In the genomic region with DNA sequence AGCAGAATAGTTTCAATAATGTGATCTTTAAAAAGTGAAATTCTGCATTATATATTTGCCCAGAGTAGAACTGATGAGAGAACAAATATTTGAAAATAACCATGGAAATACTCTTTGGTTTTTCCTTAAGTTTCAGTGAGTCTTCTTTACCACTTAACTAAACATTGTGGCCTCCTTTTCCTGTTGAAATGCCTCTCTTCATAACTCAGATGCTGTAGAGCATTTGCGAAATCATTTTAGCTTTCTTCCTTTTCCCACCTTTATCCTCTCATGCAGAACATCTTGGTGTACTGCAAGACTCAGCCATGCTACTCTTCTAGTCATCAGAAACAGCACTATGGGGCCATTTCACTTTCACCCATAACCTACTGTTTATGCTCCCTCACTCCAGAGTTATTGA, we compare ENCODE assay signal across 20 cellular contexts. TPM values are rescaled to one million over a fixed set of nuclear protein-coding genes. Genes with fewer than 3 reads are reported as not detected.
DNase-seq lines count a peak whose midpoint lies in the region; ATAC-seq, FAIRE-seq and TF ChIP-seq lines count a peak whose summit lies in the region.
"Had no signal": no experiment of that assay in that cellular context is flagged by ENCODE, and none has a peak within 500 bp of the region (broad histone marks: within the 10 kb centered on the region; RNA-seq: fewer than 3 reads in every experiment).

No MANE protein-coding gene starts in this region.

- H3K4me1 ChIP-seq in astrocyte (ENCODE audit: insufficient read depth, low read length) = no peaks in the 10 kb centered on the region

- H3K4me3 ChIP-seq in astrocyte (ENCODE audit: insufficient read depth, low read depth, low read length) = no peak overlapping the region
- H3K4me3 ChIP-seq: GM23338, SK-N-MC had no signal

- H3K9ac ChIP-seq in astrocyte (ENCODE audit: low read length) = no peak overlapping the region

- peaks cover 3% of the 10 kb centered on the region for H3K4me1 Mint-ChIP-seq in astrocyte (ENCODE audit: low read depth, unreplicated experiment)

- H3K4me2 ChIP-seq in astrocyte (ENCODE audit: low read length) = no peak overlapping the region
- H3K4me2 ChIP-seq: GM23338 had no signal

- H3K9me3 ChIP-seq in astrocyte (ENCODE audit: insufficient read depth, low read depth, low read length) = no peaks in the 10 kb centered on the region

- H2AFZ ChIP-seq in astrocyte (ENCODE audit: low read depth, low read length) = no peak overlapping the region
- H2AFZ ChIP-seq: GM23338 had no signal

- H3K36me3 ChIP-seq in astrocyte (ENCODE audit: insufficient read depth, low read length) = no peaks in the 10 kb centered on the region

- no peak overlapping the region for H3K4me3 Mint-ChIP-seq in astrocyte (ENCODE audit: unreplicated experiment)
- H3K4me3 Mint-ChIP-seq: CD14-positive monocyte, GM23338 had no signal

- H4K20me1 ChIP-seq in astrocyte (ENCODE audit: insufficient read depth, low read length) = peaks cover 5% of the 10 kb centered on the region

- FAIRE-seq in astrocyte (lab: Jason Lieb, UNC) = no peak

- H3K27me3 Mint-ChIP-seq in astrocyte (ENCODE audit: low read depth, unreplicated experiment) = no peaks in the 10 kb centered on the region

- no peak for TF ChIP-seq CTCF in astrocyte (IDR thresholded peaks at IDR 0.05; ENCODE audit: insufficient read depth, low read depth, low read length)

- no peaks in the 10 kb centered on the region for H3K9me3 Mint-ChIP-seq in astrocyte (ENCODE audit: unreplicated experiment)
- H3K9me3 Mint-ChIP-seq: CD14-positive monocyte, GM23338 had no signal

- no peaks in the 10 kb centered on the region for H3K27me3 ChIP-seq in astrocyte (ENCODE audit: insufficient read depth, low read length)

- H3K79me2 ChIP-seq in astrocyte (ENCODE audit: insufficient read depth, low read length) = peaks cover 10% of the 10 kb centered on the region

- no peak for ATAC-seq in HG02870 (IDR thresholded peaks at IDR 0.05; ENCODE audit: unreplicated experiment)
- ATAC-seq: GM23338 had no signal

- no peaks in the 10 kb centered on the region for H3K36me3 Mint-ChIP-seq in astrocyte (ENCODE audit: low read depth, unreplicated experiment)
- H3K36me3 Mint-ChIP-seq: CD14-positive monocyte had no signal

- DNase-seq in H4 (ENCODE audit: low spot score) (peak; percentile 24), astrocyte (ENCODE audit: low read depth) (peak; percentile 16), glomerular visceral epithelial cell (ENCODE audit: extremely low spot score) (peak; percentile 44), NCI-H345 (lab: John Stamatoyannopoulos, UW) (no peak), NCI-H2029 (lab: John Stamatoyannopoulos, UW) (no peak), mucosa of gallbladder (ENCODE audit: low spot score) (no peak)
- DNase-seq: COR-L47, DMS 273 treated with DMSO at 0.1 percent for 48 hours, GF-D8, NCI-H1105 treated with DMSO at 0.1 percent for 48 hours, NCI-H1694 treated with DMSO at 0.1 percent for 48 hours, NCI-H2107, NCI-H524, NCI-H82, OCI-M1, SHP77 had no signal

- no peak overlapping the region for H3K27ac ChIP-seq in astrocyte (ENCODE audit: low read depth, low read length)
- H3K27ac ChIP-seq: SK-N-MC had no signal

- H3K27ac Mint-ChIP-seq in astrocyte (ENCODE audit: unreplicated experiment) = no peak overlapping the region
- H3K27ac Mint-ChIP-seq: GM23338 had no signal

RNA-seq across cellular contexts. Expression of gene CASK, which starts 48.2 kb away (rescaled TPM):
- total RNA-seq in H4 (2014; rRNA removed; shearing (Covaris generic)) = 19.8 and 21.7 TPM in 2 replicates
- total RNA-seq in astrocyte (91.5 and 99.3 TPM in 2 replicates), mucosa of gallbladder (56.1 TPM)

Comparison
In these comparisons a context has a peak if more than half of its experiments do, and no peak if none do; other contexts are left out.
1. DNase-seq: peak in H4 (single experiment), astrocyte (single experiment) and glomerular visceral epithelial cell (single experiment); none in NCI-H345 (single experiment), NCI-H2029 (single experiment) and mucosa of gallbladder (single experiment).